In the genomic region with DNA sequence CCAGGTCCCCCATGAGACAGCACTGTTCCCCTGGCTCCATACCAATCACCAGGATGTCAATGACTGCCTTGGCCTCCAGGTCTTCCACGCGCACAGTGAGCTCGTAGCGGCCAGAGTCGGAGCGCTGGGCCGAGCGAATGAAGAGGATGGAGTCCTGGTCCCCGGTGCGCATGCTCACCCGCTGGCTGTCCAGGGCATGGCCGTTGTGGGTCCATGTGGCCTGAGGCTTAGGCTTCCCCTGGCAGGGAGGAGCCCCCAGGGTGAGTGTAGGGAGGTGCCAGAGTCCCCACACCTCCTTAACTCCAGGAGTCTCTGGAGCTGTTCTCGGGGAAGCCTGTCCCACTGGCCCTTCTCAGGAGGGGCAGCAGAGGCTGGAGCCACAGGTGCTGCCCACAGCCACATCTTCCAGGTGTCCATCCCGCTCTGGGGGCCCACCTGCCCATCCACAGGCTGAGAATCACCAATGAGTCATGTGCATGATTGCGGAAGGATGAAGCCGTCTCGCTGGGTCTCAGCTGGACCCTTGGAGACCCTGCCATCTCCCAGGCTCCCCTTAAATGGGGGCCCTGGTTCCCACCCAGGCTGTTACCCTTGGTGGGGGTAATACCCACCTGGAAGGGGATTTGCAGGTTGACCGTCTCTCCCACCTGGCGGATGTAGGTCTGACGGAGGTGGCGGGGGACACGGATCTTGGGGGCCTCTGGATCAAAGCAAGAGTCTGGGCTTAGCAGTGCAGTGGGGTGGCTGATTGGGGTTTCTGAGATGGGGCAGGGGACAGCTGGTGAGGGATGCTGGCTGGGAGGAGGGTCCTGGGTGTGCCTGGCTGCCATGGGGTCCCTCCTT, we compare ENCODE assay signal across 14 cellular contexts. TPM values are rescaled to one million over a fixed set of nuclear protein-coding genes. Genes with fewer than 3 reads are reported as not detected.
DNase-seq lines count a peak whose midpoint lies in the region; ATAC-seq, FAIRE-seq and TF ChIP-seq lines count a peak whose summit lies in the region.
"Had no signal": no experiment of that assay in that cellular context is flagged by ENCODE, and none has a peak within 500 bp of the region (broad histone marks: within the 10 kb centered on the region; RNA-seq: fewer than 3 reads in every experiment).

No MANE protein-coding gene starts in this region.

- no peaks in the 10 kb centered on the region for H3F3A ChIP-seq in neural progenitor cell (ENCODE audit: low read depth)

- no peak overlapping the region for H4K5ac ChIP-seq in IMR-90 (ENCODE audit: low read depth, low read length)
- H4K5ac ChIP-seq in H1 (ENCODE audit: insufficient read length, low read depth, low read length), result no peak overlapping the region

- H3K4ac ChIP-seq in IMR-90 (ENCODE audit: low read depth, low read length) (no peak overlapping the region), H1 (replicated peaks; ENCODE audit: insufficient read length, low read depth, low read length) (no peak overlapping the region)

- no TSS peak for BruUV-seq in IMR-90 (replicated peaks; lab: Mats Ljungman, UMichigan)

- H3K27me3 ChIP-seq in IMR-90 (ENCODE audit: control insufficient read depth, insufficient read depth, low read length) (peaks cover 2% of the 10 kb centered on the region; the same call in 1 of the 2 replicates), H1 (replicated peaks in 1 of 4; ENCODE audit: control insufficient read depth in 3 of 4, extremely low read depth in 1 of 4, insufficient read depth in 3 of 4, low read length in 3 of 4) (no peaks in the 10 kb centered on the region), neural progenitor cell (no peaks in the 10 kb centered on the region)

- in situ Hi-C loops in IMR-90 (cut with MboI; ENCODE audit: low sequenced_read_pairs), result no loop called here

- peaks cover 8% of the 10 kb centered on the region for H3K4me1 ChIP-seq in IMR-90 (ENCODE audit: control insufficient read depth, insufficient read depth, low read length)
- H3K4me1 ChIP-seq in H1 (replicated peaks in 1 of 4; ENCODE audit: control insufficient read depth in 3 of 4, insufficient read depth in 4 of 4, low read length in 3 of 4), result peaks cover 0 to 7% (median 0%) of the 10 kb centered on the region in 4 experiments; a peak in 3 of 7 replicates
- H3K4me1 ChIP-seq in neural progenitor cell, result peaks cover 5% of the 10 kb centered on the region

- H3K9me3 ChIP-seq in IMR-90 (ENCODE audit: control insufficient read depth, insufficient read depth, low read length) (no peaks in the 10 kb centered on the region), H1 (ENCODE audit: insufficient read depth in 2 of 2, low read depth in 1 of 2, low read length in 1 of 2) (no peaks in the 10 kb centered on the region), neural progenitor cell (ENCODE audit: low read depth) (no peaks in the 10 kb centered on the region)

- H3K14ac ChIP-seq in IMR-90 (replicated peaks; ENCODE audit: low read depth, low read length), result no peak overlapping the region
- H3K14ac ChIP-seq in H1 (ENCODE audit: insufficient read length), result no peak overlapping the region

- H3K9me3 Mint-ChIP-seq in neural progenitor cell, result no peaks in the 10 kb centered on the region
- H3K9me3 Mint-ChIP-seq: CD4-positive, CD25-positive, alpha-beta regulatory T cell had no signal

- TF ChIP-seq POLR2A in IMR-90 (IDR thresholded peaks at IDR 0.05; ENCODE audit: low read depth, low read length) (no peak), H1 (IDR thresholded peaks at IDR 0.05; ENCODE audit: control extremely low read depth in 1 of 2, low read depth in 2 of 2, low read length in 2 of 2) (no peak)

- H4K20me1 ChIP-seq in IMR-90 (ENCODE audit: insufficient read depth, low read length) (no peaks in the 10 kb centered on the region), H1 (replicated peaks in 1 of 2; ENCODE audit: control insufficient read depth in 1 of 2, insufficient read depth in 2 of 2, low read length in 2 of 2) (no peaks in the 10 kb centered on the region), neural progenitor cell (ENCODE audit: low read depth) (no peaks in the 10 kb centered on the region)

- H2BK12ac ChIP-seq in H1 (ENCODE audit: low read depth, low read length), result no peak overlapping the region

- 94% methylated on average over 6 of the region's 22 CpGs; no CpG with 5 or more reads in 1 of the 2 experiments for WGBS in IMR-90 (ENCODE audit: extremely low coverage in 2 of 2, insufficient read length in 1 of 2), 2 experiments
- WGBS in H1 (ENCODE audit: extremely low coverage in 1 of 2, insufficient coverage in 1 of 2, insufficient read length in 1 of 2, insufficient replicate concordance in 2 of 2, low coverage in 1 of 2, low lambda C conversion rate in 2 of 2, missing lambda C conversion rate in 1 of 2), 2 experiments, result 88% methylated on average over 15 of the region's 22 CpGs; no CpG with 5 or more reads in 1 of the 2 experiments

- H3K9ac ChIP-seq in IMR-90 (ENCODE audit: low read depth, low read length) (no peak overlapping the region), H1 (replicated peaks in 1 of 4; ENCODE audit: extremely low read depth in 1 of 4, low read depth in 3 of 4, low read length in 3 of 4) (no peak overlapping the region), neural progenitor cell (no peak overlapping the region)
- H3K9ac ChIP-seq: GM23248 had no signal

- H3K4me3 ChIP-seq in IMR-90 (ENCODE audit: insufficient read depth, low read depth, low read length), result no peak overlapping the region
- H3K4me3 ChIP-seq in H1 (ENCODE audit: extremely low read depth in 1 of 4, insufficient read depth in 2 of 4, low read depth in 3 of 4, low read length in 4 of 4), result no peak overlapping the region
- no peak overlapping the region for H3K4me3 ChIP-seq in neural progenitor cell
- H3K4me3 ChIP-seq: GM23248 had no signal

- peaks cover 35% of the 10 kb centered on the region for H3K4me1 Mint-ChIP-seq in neural progenitor cell
- H3K4me1 Mint-ChIP-seq: CD4-positive, CD25-positive, alpha-beta regulatory T cell had no signal

- H3K36me3 Mint-ChIP-seq in neural progenitor cell, result peaks cover 2% of the 10 kb centered on the region
- H3K36me3 Mint-ChIP-seq: CD4-positive, CD25-positive, alpha-beta regulatory T cell had no signal

- ATAC-seq in IMR-90 (ENCODE audit: low read depth) (no peak), HG02623 (IDR thresholded peaks at IDR 0.05; ENCODE audit: unreplicated experiment) (no peak)

- H2BK20ac ChIP-seq in IMR-90 (ENCODE audit: low read depth, low read length) (no peak overlapping the region), H1 (ENCODE audit: low read length) (no peak overlapping the region)

- H2BK120ac ChIP-seq in IMR-90 (ENCODE audit: low read depth, low read length), result no peak overlapping the region
- H2BK120ac ChIP-seq in H1 (replicated peaks; ENCODE audit: low read depth, low read length), result no peak overlapping the region

- H3K4me2 ChIP-seq in IMR-90 (ENCODE audit: low read depth, low read length) (no peak overlapping the region), H1 (ENCODE audit: insufficient read depth in 1 of 2, low read depth in 2 of 2, low read length in 2 of 2) (no peak overlapping the region), neural progenitor cell (no peak overlapping the region)

- FAIRE-seq in H1 (lab: Jason Lieb, UNC), result no peak

- peak overlapping the region; percentile 82 for H3K27ac Mint-ChIP-seq in neural progenitor cell
- H3K27ac Mint-ChIP-seq: CD4-positive, CD25-positive, alpha-beta regulatory T cell had no signal

- H3K9me1 ChIP-seq in IMR-90 (ENCODE audit: insufficient read depth, low read length), result 0 out of 2 replicates have a peak, but pooled peaks cover 2% of the 10 kb centered on the region

- POLR2A ChIA-PET in IMR-90 (lab: Charles Lee; ENCODE audit: unreplicated experiment) (no interaction called here), H1 (lab: Charles Lee; ENCODE audit: partially characterized antibody) (interaction anchor here (0.9 kb wide), 1 partner anchor 38 kb away, joined by 4 read pairs; no protein-coding TSS in a partner anchor)

- TF ChIP-seq EP300 in H1 (IDR thresholded peaks at IDR 0.05; ENCODE audit: borderline replicate concordance in 1 of 2, low read depth in 2 of 2, low read length in 2 of 2), result no peak

- DNase-seq in IMR-90 (no peak), H1 (ENCODE audit: low read depth in 1 of 2, low spot score in 2 of 2) (no peak), neural progenitor cell (ENCODE audit: low spot score) (no peak), NCI-H2196 treated with DMSO at 0.1 percent for 48 hours (lab: John Stamatoyannopoulos, UW; ENCODE audit: unreplicated experiment) (no peak)
- no peak for DNase-seq in activated CD4-positive, CD25-positive, alpha-beta regulatory T cell (lab: John Stamatoyannopoulos, UW)
- DNase-seq: KG1, NCI-H1436 treated with DMSO at 0.1 percent for 48 hours, NCI-H2029 treated with DMSO at 0.1 percent for 48 hours had no signal

- H3K23me2 ChIP-seq in H1 (ENCODE audit: low read depth, low read length), result no peaks in the 10 kb centered on the region

- H4K8ac ChIP-seq in IMR-90 (ENCODE audit: low read depth in 2 of 2, low read length in 2 of 2) (no peak overlapping the region), H1 (ENCODE audit: extremely low read depth, insufficient read depth, low read length) (peak overlapping the region; percentile 20; the same call in 1 of the 2 replicates)

- H3K23ac ChIP-seq in IMR-90 (ENCODE audit: low read depth, low read length), result no peak overlapping the region
- no peak overlapping the region for H3K23ac ChIP-seq in H1 (ENCODE audit: insufficient read length)

- no peaks in the 10 kb centered on the region for H3K36me3 ChIP-seq in IMR-90 (ENCODE audit: control insufficient read depth, insufficient read depth, low read length)
- no peaks in the 10 kb centered on the region for H3K36me3 ChIP-seq in H1 (ENCODE audit: control insufficient read depth in 2 of 4, insufficient read depth in 4 of 4, low read length in 3 of 4)
- no peaks in the 10 kb centered on the region for H3K36me3 ChIP-seq in neural progenitor cell

- H3K79me1 ChIP-seq in IMR-90 (ENCODE audit: low read depth in 1 of 2, low read length in 2 of 2) (no peaks in the 10 kb centered on the region), H1 (ENCODE audit: low read depth, low read length) (no peaks in the 10 kb centered on the region)

- H2BK15ac ChIP-seq in IMR-90 (ENCODE audit: low read depth, low read length) (no peak overlapping the region), H1 (ENCODE audit: low read length) (no peak overlapping the region)

- dilution Hi-C loops in IMR-90 (cut with HindIII; ENCODE audit: low sequenced_read_pairs, unreplicated experiment), result no loop called here

- peak overlapping the region; percentile 23 for H2AFZ ChIP-seq in IMR-90 (replicated peaks; ENCODE audit: low read length, poor library complexity)
- H2AFZ ChIP-seq in H1 (ENCODE audit: low read length), result no peak overlapping the region
- H2AFZ ChIP-seq in neural progenitor cell (replicated peaks), result no peak overlapping the region
- H2AFZ ChIP-seq: GM23248 had no signal

- CTCF ChIA-PET in IMR-90 (lab: Yijun Ruan, JAX), result interaction anchor here (0.7 to 2.9 kb wide), 5 partner anchors 15 to 132 kb away, joined by 3 to 20 read pairs (median 5); no protein-coding TSS in a partner anchor
- CTCF ChIA-PET in H1 (lab: Charles Lee; ENCODE audit: partially characterized antibody), result interaction anchor here (0.7 to 16.8 kb wide), 38 partner anchors 8 to 806 kb away, joined by 3 to 511 read pairs (median 8); partner anchors contain the start of genes ADORA1, CHI3L1 and MYOG

- H4K91ac ChIP-seq in IMR-90 (ENCODE audit: insufficient read depth, low read depth, low read length), result no peak overlapping the region
- H4K91ac ChIP-seq in H1 (replicated peaks; ENCODE audit: insufficient read length, low read length), result no peak overlapping the region

- H3K4me3 Mint-ChIP-seq in neural progenitor cell, result no peak overlapping the region
- H3K4me3 Mint-ChIP-seq: CD4-positive, CD25-positive, alpha-beta regulatory T cell had no signal

- H3K18ac ChIP-seq in IMR-90 (ENCODE audit: low read depth, low read length), result no peak overlapping the region
- H3K18ac ChIP-seq in H1 (ENCODE audit: extremely low read depth, low read length), result no peak overlapping the region

- intact Hi-C loops in IMR-90 (cut with micrococcal nuclease), result no loop called here

- H2AK5ac ChIP-seq in IMR-90 (ENCODE audit: low read depth, low read length) (no peak overlapping the region), H1 (ENCODE audit: low read depth, low read length) (no peak overlapping the region)

- no peak overlapping the region for H3K56ac ChIP-seq in IMR-90 (ENCODE audit: extremely low read depth, insufficient read depth, low read length)
- H3K56ac ChIP-seq in H1 (replicated peaks; ENCODE audit: insufficient read length, low read depth, low read length), result no peak overlapping the region

- H3K27ac ChIP-seq in IMR-90 (ENCODE audit: insufficient read depth, low read length), result no peak overlapping the region
- H3K27ac ChIP-seq in H1 (ENCODE audit: low read depth, low read length), result no peak overlapping the region
- no peak overlapping the region for H3K27ac ChIP-seq in neural progenitor cell
- peak overlapping the region; percentile 59 for H3K27ac ChIP-seq in temporal lobe (ENCODE audit: low read depth, low read length)
- H3K27ac ChIP-seq: GM23248 had no signal

- H3K79me2 ChIP-seq in H1 (ENCODE audit: control insufficient read depth in 1 of 2, insufficient read depth in 2 of 2, low read length in 2 of 2), result no peaks in the 10 kb centered on the region
- no peaks in the 10 kb centered on the region for H3K79me2 ChIP-seq in neural progenitor cell (ENCODE audit: low read depth)

- H2BK5ac ChIP-seq in IMR-90 (ENCODE audit: low read depth, low read length, poor library complexity, severe bottlenecking) (no peak overlapping the region), H1 (ENCODE audit: low read depth, low read length) (no peak overlapping the region)

- H2AK9ac ChIP-seq in IMR-90 (replicated peaks; ENCODE audit: low read depth, low read length, poor library complexity), result no peak overlapping the region

- TF ChIP-seq RAD21 in IMR-90 (IDR thresholded peaks at IDR 0.05; ENCODE audit: low read length), result no peak
- TF ChIP-seq RAD21 in H1 (IDR thresholded peaks at IDR 0.05 in 1 of 2, conservative IDR thresholded peaks at IDR 0.05 in 1 of 2; ENCODE audit: low read depth in 2 of 2, low read length in 2 of 2), result no peak

- TF ChIP-seq CTCF in IMR-90 (conservative IDR thresholded peaks at IDR 0.05; ENCODE audit: low read depth, low read length) (no peak), H1 (IDR thresholded peaks at IDR 0.05; ENCODE audit: control extremely low read depth in 1 of 3, insufficient read depth in 1 of 3, low read depth in 1 of 3, low read length in 3 of 3) (no peak), neural progenitor cell (IDR thresholded peaks at IDR 0.05) (no peak)

- H3K27me3 Mint-ChIP-seq in neural progenitor cell (ENCODE audit: insufficient read depth, low read depth), result peaks cover 2% of the 10 kb centered on the region

RNA-seq across cellular contexts. Expression of gene MYBPH, which starts 4.1 kb away (rescaled TPM):
- not detected in 2 replicates for total RNA-seq in IMR-90 (2012; rRNA removed)
- not detected in 2 replicates for polyA plus RNA-seq in IMR-90 (2012; rRNA removed)
- polyA plus RNA-seq in IMR-90 (2012; cell fraction: cytosol; rRNA removed), result not detected in 2 replicates
- polyA plus RNA-seq in IMR-90 (2012; cell fraction: nucleus; rRNA removed; ENCODE audit: low replicate concordance), result not detected in 2 replicates
- total RNA-seq in H1 (2021; fragmentation: NEBNext Ultra II Directional; extraction: Animal tissue kit (Norgen Biotek cat#: 25700)), result not detected in 2 replicates
- polyA plus RNA-seq in H1 (2011; rRNA removed), result not detected in 2 replicates
- not detected for polyA plus RNA-seq in H1 (2011; cell fraction: cytosol; rRNA removed)
- not detected for polyA plus RNA-seq in H1 (2011; cell fraction: nucleus; rRNA removed)
- polyA plus RNA-seq in H1 (2012, experiment 1 of 2), result not detected in 4 replicates
- not detected for polyA plus RNA-seq in H1 (2012, experiment 2 of 2)
- polyA plus RNA-seq in H1 (2013, experiment 1 of 2), result not detected
- not detected for polyA plus RNA-seq in H1 (2013, experiment 2 of 2)
- polyA minus RNA-seq in H1 (2011; rRNA and poly(A)+ RNA removed), result not detected in 2 replicates
- not detected for polyA minus RNA-seq in H1 (2011; cell fraction: cytosol; rRNA and poly(A)+ RNA removed)
- polyA minus RNA-seq in H1 (2011; cell fraction: nucleus; rRNA and poly(A)+ RNA removed), result not detected
- not detected in 2 replicates for total RNA-seq in neural progenitor cell (ENCODE audit: low replicate concordance)
- total RNA-seq in temporal lobe, result not detected
- total RNA-seq: Calu3; CD4-positive, CD25-positive, alpha-beta regulatory T cell; M059J had no signal
- polyA plus RNA-seq: CD4-positive, CD25-positive, alpha-beta regulatory T cell had no signal

RNA-seq across cellular contexts. Expression of gene CHI3L1, which starts 14.9 kb away (rescaled TPM):
- 0.28 TPM in 1 of 2 replicates, not detected in the other for total RNA-seq in IMR-90 (2012; rRNA removed)
- polyA plus RNA-seq in IMR-90 (2012; rRNA removed), result 0.17 TPM in 1 of 2 replicates, not detected in the other
- 0.25 TPM in 1 of 2 replicates, not detected in the other for polyA plus RNA-seq in IMR-90 (2012; cell fraction: cytosol; rRNA removed)
- polyA plus RNA-seq in IMR-90 (2012; cell fraction: nucleus; rRNA removed; ENCODE audit: low replicate concordance), result 0.86 and 1.1 TPM in 2 replicates
- total RNA-seq in H1 (2021; fragmentation: NEBNext Ultra II Directional; extraction: Animal tissue kit (Norgen Biotek cat#: 25700)), result not detected in 2 replicates
- 0.57 and 1.0 TPM in 2 replicates for polyA plus RNA-seq in H1 (2011; rRNA removed)
- 0.66 TPM for polyA plus RNA-seq in H1 (2011; cell fraction: cytosol; rRNA removed)
- 2.8 TPM for polyA plus RNA-seq in H1 (2011; cell fraction: nucleus; rRNA removed)
- polyA plus RNA-seq in H1 (2012, experiment 1 of 2), result 0.30 to 1.2 TPM (median 0.59 TPM) in 4 replicates
- polyA plus RNA-seq in H1 (2012, experiment 2 of 2), result 0.12 TPM
- 0.14 TPM for polyA plus RNA-seq in H1 (2013, experiment 1 of 2)
- polyA plus RNA-seq in H1 (2013, experiment 2 of 2), result 0.13 TPM
- polyA minus RNA-seq in H1 (2011; rRNA and poly(A)+ RNA removed), result 0.37 TPM in 1 of 2 replicates, not detected in the other
- not detected for polyA minus RNA-seq in H1 (2011; cell fraction: cytosol; rRNA and poly(A)+ RNA removed)
- polyA minus RNA-seq in H1 (2011; cell fraction: nucleus; rRNA and poly(A)+ RNA removed), result not detected
- total RNA-seq in neural progenitor cell (ENCODE audit: low replicate concordance), result 0.95 and 1.7 TPM in 2 replicates
- total RNA-seq in temporal lobe, result 0.74 TPM
- total RNA-seq: Calu3; CD4-positive, CD25-positive, alpha-beta regulatory T cell; M059J had no signal
- polyA plus RNA-seq: CD4-positive, CD25-positive, alpha-beta regulatory T cell had no signal

RNA-seq across cellular contexts. Expression of gene ADORA1, which starts 44.0 kb away (rescaled TPM):
- total RNA-seq in IMR-90 (2012; rRNA removed), result under 0.01 and 0.36 TPM in 2 replicates
- 0.56 and 0.66 TPM in 2 replicates for polyA plus RNA-seq in IMR-90 (2012; rRNA removed)
- 0.38 and 1.4 TPM in 2 replicates for polyA plus RNA-seq in IMR-90 (2012; cell fraction: cytosol; rRNA removed)
- polyA plus RNA-seq in IMR-90 (2012; cell fraction: nucleus; rRNA removed; ENCODE audit: low replicate concordance), result 0.35 and 0.48 TPM in 2 replicates
- 3.3 and 3.5 TPM in 2 replicates for total RNA-seq in H1 (2021; fragmentation: NEBNext Ultra II Directional; extraction: Animal tissue kit (Norgen Biotek cat#: 25700))
- 6.7 and 12.2 TPM in 2 replicates for polyA plus RNA-seq in H1 (2011; rRNA removed)
- polyA plus RNA-seq in H1 (2011; cell fraction: cytosol; rRNA removed), result 3.4 TPM
- 6.7 TPM for polyA plus RNA-seq in H1 (2011; cell fraction: nucleus; rRNA removed)
- 1.7 to 4.4 TPM (median 3.6 TPM) in 4 replicates for polyA plus RNA-seq in H1 (2012, experiment 1 of 2)
- 4.7 TPM for polyA plus RNA-seq in H1 (2012, experiment 2 of 2)
- 4.9 TPM for polyA plus RNA-seq in H1 (2013, experiment 1 of 2)
- polyA plus RNA-seq in H1 (2013, experiment 2 of 2), result 6.0 TPM
- 4.0 and 6.8 TPM in 2 replicates for polyA minus RNA-seq in H1 (2011; rRNA and poly(A)+ RNA removed)
- polyA minus RNA-seq in H1 (2011; cell fraction: cytosol; rRNA and poly(A)+ RNA removed), result 2.0 TPM
- polyA minus RNA-seq in H1 (2011; cell fraction: nucleus; rRNA and poly(A)+ RNA removed), result 3.7 TPM
- total RNA-seq in neural progenitor cell (ENCODE audit: low replicate concordance), result 1.1 and 3.2 TPM in 2 replicates
- total RNA-seq in temporal lobe, result 9.1 TPM
- total RNA-seq: CD4-positive, CD25-positive, alpha-beta regulatory T cell had no signal
- polyA plus RNA-seq: CD4-positive, CD25-positive, alpha-beta regulatory T cell had no signal

RNA-seq across cellular contexts. Expression of gene CHIT1, which starts 57.9 kb away (rescaled TPM):
- total RNA-seq in IMR-90 (2012; rRNA removed), result not detected in 2 replicates
- not detected in 2 replicates for polyA plus RNA-seq in IMR-90 (2012; rRNA removed)
- polyA plus RNA-seq in IMR-90 (2012; cell fraction: cytosol; rRNA removed), result not detected in 2 replicates
- polyA plus RNA-seq in IMR-90 (2012; cell fraction: nucleus; rRNA removed; ENCODE audit: low replicate concordance), result not detected in 2 replicates
- not detected in 2 replicates for total RNA-seq in H1 (2021; fragmentation: NEBNext Ultra II Directional; extraction: Animal tissue kit (Norgen Biotek cat#: 25700))
- polyA plus RNA-seq in H1 (2011; rRNA removed), result not detected in 2 replicates
- polyA plus RNA-seq in H1 (2011; cell fraction: cytosol; rRNA removed), result 0.04 TPM
- 0.13 TPM for polyA plus RNA-seq in H1 (2011; cell fraction: nucleus; rRNA removed)
- polyA plus RNA-seq in H1 (2012, experiment 1 of 2), result 0.06 TPM in 1 of 4 replicates, not detected in the others
- polyA plus RNA-seq in H1 (2012, experiment 2 of 2), result not detected
- polyA plus RNA-seq in H1 (2013, experiment 1 of 2), result not detected
- not detected for polyA plus RNA-seq in H1 (2013, experiment 2 of 2)
- 0.03 and 0.05 TPM in 2 replicates for polyA minus RNA-seq in H1 (2011; rRNA and poly(A)+ RNA removed)
- polyA minus RNA-seq in H1 (2011; cell fraction: cytosol; rRNA and poly(A)+ RNA removed), result not detected
- polyA minus RNA-seq in H1 (2011; cell fraction: nucleus; rRNA and poly(A)+ RNA removed), result 0.50 TPM
- 0.03 and 0.11 TPM in 2 replicates for total RNA-seq in neural progenitor cell (ENCODE audit: low replicate concordance)
- under 0.01 TPM for total RNA-seq in temporal lobe
- total RNA-seq: Calu3, GM23248, M059J had no signal
- polyA plus RNA-seq: CD4-positive, CD25-positive, alpha-beta regulatory T cell; GM23248 had no signal
